ENCODE assay signal across 10 cellular contexts in genomic region chr10:132836832-132837540, GRCh38. TPM values are rescaled to one million over a fixed set of nuclear protein-coding genes. Genes with fewer than 3 reads are reported as not detected.
DNase-seq lines count a peak whose midpoint lies in the region; ATAC-seq, FAIRE-seq and TF ChIP-seq lines count a peak whose summit lies in the region.
"Had no signal": no experiment of that assay in that cellular context is flagged by ENCODE, and none has a peak within 500 bp of the region (broad histone marks: within the 10 kb centered on the region; RNA-seq: fewer than 3 reads in every experiment).

No MANE protein-coding gene starts in this region.

- no peak overlapping the region for H3K9ac ChIP-seq in MM.1S (ENCODE audit: low read length)

- H3K36me3 ChIP-seq in MM.1S (replicated peaks; ENCODE audit: insufficient read depth, low read length), result no peaks in the 10 kb centered on the region

- ATAC-seq in omental fat pad (ENCODE audit: low FRiP score), result no peak
- no peak for ATAC-seq in HG03457 (IDR thresholded peaks at IDR 0.05; ENCODE audit: unreplicated experiment)

- no peaks in the 10 kb centered on the region for H3K79me2 ChIP-seq in MM.1S (ENCODE audit: low read length)

- H3K4me3 ChIP-seq in MM.1S (ENCODE audit: low read length), result no peak overlapping the region

- DNase-seq in DMS 273 (lab: John Stamatoyannopoulos, UW; ENCODE audit: unreplicated experiment) (peak; percentile 61), DMS 273 treated with DMSO at 0.1 percent for 48 hours (lab: John Stamatoyannopoulos, UW) (no peak), MM.1S (peak; percentile 10), frontal cortex (ENCODE audit: low spot score in 2 of 2) (peak; percentile 70 to 85), omental fat pad (ENCODE audit: low spot score) (no peak), NCI-H2029 treated with DMSO at 0.1 percent for 48 hours (lab: John Stamatoyannopoulos, UW) (no peak)
- peak; percentile 66 for DNase-seq in activated T-cell treated with anti-CD3 and anti-CD28 coated beads, Interleukin-2, amount 50 U/mL, for 24 hours

- no peak overlapping the region for H3K4me3 Mint-ChIP-seq in activated T-cell treated with anti-CD3 and anti-CD28 coated beads, Interleukin-2, amount 50 U/mL, for 24 hours

- peaks cover 9% of the 10 kb centered on the region for H3K27me3 Mint-ChIP-seq in activated T-cell treated with anti-CD3 and anti-CD28 coated beads, Interleukin-2, amount 50 U/mL, for 24 hours

- no peaks in the 10 kb centered on the region for H3K4me1 ChIP-seq in MM.1S (ENCODE audit: low read length)

- no peak overlapping the region for H2AFZ ChIP-seq in MM.1S (ENCODE audit: low read length)

- no peak for FAIRE-seq in frontal cortex (lab: Jason Lieb, UNC)
- FAIRE-seq: A204.1 had no signal

- no peaks in the 10 kb centered on the region for H3F3A ChIP-seq in MM.1S (ENCODE audit: insufficient read depth, low read length)

- no peak overlapping the region for H3K27ac Mint-ChIP-seq in activated T-cell treated with anti-CD3 and anti-CD28 coated beads, Interleukin-2, amount 50 U/mL, for 24 hours

- H3K4me1 Mint-ChIP-seq in activated T-cell treated with anti-CD3 and anti-CD28 coated beads, Interleukin-2, amount 50 U/mL, for 24 hours (ENCODE audit: low read depth), result no peaks in the 10 kb centered on the region

- no peaks in the 10 kb centered on the region for H3K9me2 ChIP-seq in MM.1S (replicated peaks; ENCODE audit: insufficient read depth, low read length)

- H3K9me3 Mint-ChIP-seq in activated T-cell treated with anti-CD3 and anti-CD28 coated beads, Interleukin-2, amount 50 U/mL, for 24 hours, result peaks cover under 1% of the 10 kb centered on the region

- H4K20me1 ChIP-seq in MM.1S (ENCODE audit: insufficient read depth, low read length), result no peaks in the 10 kb centered on the region

- H3K36me3 Mint-ChIP-seq in activated T-cell treated with anti-CD3 and anti-CD28 coated beads, Interleukin-2, amount 50 U/mL, for 24 hours (ENCODE audit: low read depth), result no peaks in the 10 kb centered on the region

- H3K27me3 ChIP-seq in MM.1S (replicated peaks; ENCODE audit: insufficient read depth, low read length), result peaks cover 16% of the 10 kb centered on the region; the same call in 1 of the 2 replicates

- H3K9me3 ChIP-seq in MM.1S (replicated peaks; ENCODE audit: insufficient read depth, low read length), result no peaks in the 10 kb centered on the region

- no peak overlapping the region for H3K27ac ChIP-seq in MM.1S (ENCODE audit: low read length)

- H3K4me2 ChIP-seq in MM.1S (ENCODE audit: low read depth, low read length), result no peak overlapping the region

- TF ChIP-seq CTCF in MM.1S (IDR thresholded peaks at IDR 0.05; ENCODE audit: low read length), result peak; percentile 76
- peak in 2 of 3 donors; percentile 40 to 49 for TF ChIP-seq CTCF in omental fat pad (IDR thresholded peaks at IDR 0.05)

RNA-seq across cellular contexts. Expression of gene NKX6-2, which starts 51.0 kb away (rescaled TPM):
- total RNA-seq in frontal cortex, result 0.41 TPM
- total RNA-seq in omental fat pad, result not detected
- total RNA-seq: urinary bladder had no signal

Comparison
In these comparisons a context has a peak if more than half of its experiments do, and no peak if none do; other contexts are left out.
1. DNase-seq: peak in DMS 273 (single experiment), MM.1S (single experiment), activated T-cell treated with anti-CD3 and anti-CD28 coated beads, Interleukin-2, amount 50 U/mL, for 24 hours (single experiment) and frontal cortex (2 of 2); none in DMS 273 treated with DMSO at 0.1 percent for 48 hours (single experiment), omental fat pad (single experiment) and NCI-H2029 treated with DMSO at 0.1 percent for 48 hours (single experiment).